8 cellular contexts compared by ENCODE assay signal in genomic region chr1:65792671-65793358, GRCh38. TPM values are rescaled to one million over a fixed set of nuclear protein-coding genes. Genes with fewer than 3 reads are reported as not detected.
DNase-seq lines count a peak whose midpoint lies in the region; ATAC-seq and TF ChIP-seq lines count a peak whose summit lies in the region.

Gene PDE4B, plus strand, starts transcription at chr1:65792895.

- no peaks in the 10 kb centered on the region for H3K4me1 Mint-ChIP-seq in IgD-negative memory B cell

- H3K9me3 Mint-ChIP-seq in IgD-negative memory B cell: peaks cover 4 to 20% (median 6%) of the 10 kb centered on the region in 3 donors

- TF ChIP-seq CTCF in cardiac fibroblast (IDR thresholded peaks at IDR 0.05; ENCODE audit: low read depth, low read length) (no peak), left lung (IDR thresholded peaks at IDR 0.05) (no peak), tibial nerve (IDR thresholded peaks at IDR 0.05) (no peak)

- H3K27me3 Mint-ChIP-seq in IgD-negative memory B cell: peaks cover 16% of the 10 kb centered on the region

- H3K27ac ChIP-seq in left lung: no peak within 1 kb of the TSS
- H3K27ac ChIP-seq in tibial nerve: no peak within 1 kb of the TSS

- WGBS in tibial nerve, 2 donors: 1% methylated on average over 61 to 66 of the region's 67 CpGs

- intact Hi-C loops in left lung (cut with DNase I): no loop called here

- ATAC-seq in left lung (peak; percentile 55), HG02938 (IDR thresholded peaks at IDR 0.05; ENCODE audit: unreplicated experiment) (no peak), HG02973 (IDR thresholded peaks at IDR 0.05; ENCODE audit: unreplicated experiment) (no peak)

- H3K9me3 ChIP-seq in left lung (peaks cover 0 to 22% of the 10 kb centered on the region in 2 donors), tibial nerve (peaks cover 0 to 15% (median 3%) of the 10 kb centered on the region in 4 donors)

- no peak for TF ChIP-seq POLR2A in tibial nerve (IDR thresholded peaks at IDR 0.05)

- peak within 1 kb of the TSS; percentile 32 to 38 for H3K4me3 ChIP-seq in cardiac fibroblast (replicated peaks in 1 of 2; ENCODE audit: low read depth in 2 of 2, low read length in 2 of 2)
- peak within 1 kb of the TSS; percentile 26 to 40 for H3K4me3 ChIP-seq in left lung
- H3K4me3 ChIP-seq in tibial nerve: peak within 1 kb of the TSS in 3 of 4 donors; percentile 18 to 45 (median 21)

- H3K36me3 Mint-ChIP-seq in IgD-negative memory B cell: no peaks in the 10 kb centered on the region

- H3K4me1 ChIP-seq in left lung (peaks cover 5 to 20% of the 10 kb centered on the region in 2 donors), tibial nerve (peaks cover 0 to 14% (median 0%) of the 10 kb centered on the region in 4 donors)

- DNase-seq in COR-L47 (lab: John Stamatoyannopoulos, UW) (peak; percentile 47), cardiac fibroblast (ENCODE audit: low read depth in 2 of 2) (peak in 1 of 2 donors; percentile 34), left lung (peak in 1 of 2 donors; percentile 78), tibial nerve (ENCODE audit: low spot score in 2 of 2) (no peak), AML-193 (lab: John Stamatoyannopoulos, UW) (no peak)

- H3K27ac Mint-ChIP-seq in IgD-negative memory B cell: no peak within 1 kb of the TSS

- no peak within 1 kb of the TSS for H3K4me3 Mint-ChIP-seq in IgD-negative memory B cell

- TF ChIP-seq EP300 in tibial nerve (IDR thresholded peaks at IDR 0.05): no peak

- H3K27me3 ChIP-seq in left lung (peaks cover 35 to 58% of the 10 kb centered on the region in 2 donors), tibial nerve (peaks cover 2 to 16% of the 10 kb centered on the region in 2 donors)

- H3K36me3 ChIP-seq in left lung: no peaks in the 10 kb centered on the region
- no peaks in the 10 kb centered on the region for H3K36me3 ChIP-seq in tibial nerve

RNA-seq across cellular contexts. Expression of gene PDE4B, which starts in this region (rescaled TPM):
- polyA plus RNA-seq in IgD-negative memory B cell: 84.3 TPM
- 10 to 100 TPM in 1 of 2 donors, 1 to 10 TPM in 1; 8.6 to 16.8 TPM for total RNA-seq in left lung
- total RNA-seq in tibial nerve: 10 to 100 TPM in 2 of 4 donors, 1 to 10 TPM in 2; 5.2 to 16.6 (median 9.6) TPM
